Comparison of ENCODE assay signal across 8 cellular contexts in the genomic region with DNA sequence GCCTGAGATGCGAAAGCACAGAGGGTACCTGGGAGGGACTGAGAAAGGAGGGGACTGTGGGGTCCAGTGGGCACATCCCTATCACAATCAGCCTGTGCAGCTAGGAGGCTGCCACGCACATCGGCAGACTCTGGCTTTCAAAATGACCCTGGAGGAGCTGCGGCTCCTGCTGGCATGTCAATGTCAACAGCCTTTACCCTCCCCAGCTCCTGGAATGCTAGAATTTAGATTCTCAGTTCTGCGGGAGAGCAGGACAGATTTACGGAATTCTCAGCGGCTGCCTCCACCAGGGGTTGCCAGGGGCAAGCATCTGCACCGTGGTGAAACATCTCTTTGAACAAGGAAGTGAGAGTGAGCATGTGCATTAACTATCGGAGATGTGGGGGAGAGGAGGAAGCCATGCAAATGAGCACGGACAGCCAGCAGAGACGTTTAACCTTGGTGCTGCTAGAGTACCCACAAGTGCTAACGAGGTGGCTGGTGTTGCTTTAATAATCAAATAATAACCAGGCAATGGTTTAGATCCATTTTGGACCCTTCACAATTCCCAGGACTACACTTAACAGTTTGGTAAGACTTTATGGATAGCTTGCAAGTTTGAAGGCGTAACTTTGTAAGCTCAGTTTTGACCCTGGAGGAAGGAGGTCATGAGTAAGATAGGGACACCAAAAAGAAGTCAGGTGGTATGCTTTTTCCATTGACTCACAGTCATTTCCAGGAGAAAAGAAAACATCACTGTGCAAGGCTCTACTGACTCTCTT. TPM values are rescaled to one million over a fixed set of nuclear protein-coding genes. Genes with fewer than 3 reads are reported as not detected.
DNase-seq lines count a peak whose midpoint lies in the region; ATAC-seq and TF ChIP-seq lines count a peak whose summit lies in the region.

No MANE protein-coding gene starts in this region.

- H3K4me3 Mint-ChIP-seq in activated T-cell treated with anti-CD3 and anti-CD28 coated beads, Interleukin-2, amount 50 U/mL, for 4 hours = peak overlapping the region; percentile 80

- no peaks in the 10 kb centered on the region for H3K27me3 Mint-ChIP-seq in activated T-cell treated with anti-CD3 and anti-CD28 coated beads, Interleukin-2, amount 50 U/mL, for 4 hours (ENCODE audit: low read depth)

- peaks cover 5% of the 10 kb centered on the region for H3K36me3 Mint-ChIP-seq in activated T-cell treated with anti-CD3 and anti-CD28 coated beads, Interleukin-2, amount 50 U/mL, for 4 hours (ENCODE audit: insufficient read depth)

- intact Hi-C loops in left ventricle myocardium superior (cut with micrococcal nuclease) = no loop called here

- H3K9me3 Mint-ChIP-seq in activated T-cell treated with anti-CD3 and anti-CD28 coated beads, Interleukin-2, amount 50 U/mL, for 4 hours = peaks cover 4% of the 10 kb centered on the region

- no peak for TF ChIP-seq POLR2A in erythroblast (IDR thresholded peaks at IDR 0.05; ENCODE audit: low read length)

- H3K4me1 Mint-ChIP-seq in activated T-cell treated with anti-CD3 and anti-CD28 coated beads, Interleukin-2, amount 50 U/mL, for 4 hours (ENCODE audit: low read depth) = peaks cover 48% of the 10 kb centered on the region

- peak; percentile 22 for DNase-seq in NCI-H2227 (lab: John Stamatoyannopoulos, UW; ENCODE audit: unreplicated experiment)
- peak; percentile 17 for DNase-seq in activated T-cell treated with anti-CD3 and anti-CD28 coated beads, Interleukin-2, amount 50 U/mL, for 4 hours
- peak; percentile 36 for DNase-seq in left ventricle myocardium superior
- peak; percentile 31 to 44 for DNase-seq in stimulated activated CD4-positive, alpha-beta T cell treated with anti-CD3 and anti-CD28 coated beads, Interleukin-12 subunit alpha, Interleukin-12 subunit beta, amount 100 ng/mL, for 24 hours (ENCODE audit: low read depth in 2 of 2)
- no peak for DNase-seq in T1000 (lab: John Stamatoyannopoulos, UW)
- DNase-seq in erythroblast (lab: John Stamatoyannopoulos, UW) = no peak

- peak; percentile 29; the same call in 1 of the 3 replicates for TF ChIP-seq CTCF in GM12872 (IDR thresholded peaks at IDR 0.05; ENCODE audit: insufficient read depth, low read depth, low read length)

- peak; percentile 92 for ATAC-seq in GM21786 (IDR thresholded peaks at IDR 0.05; ENCODE audit: unreplicated experiment)
- ATAC-seq in activated T-cell treated with anti-CD3 and anti-CD28 coated beads, Interleukin-2, amount 50 U/mL, for 4 hours = peak; percentile 89 to 91
- peak; percentile 77 for ATAC-seq in left ventricle myocardium superior

RNA-seq across cellular contexts. Expression of gene XYLT1, which starts 54.1 kb away (rescaled TPM):
- total RNA-seq in activated T-cell treated with anti-CD3 and anti-CD28 coated beads, Interleukin-2, amount 50 U/mL, for 4 hours = 1 to 10 TPM; 1.9 to 3.1 (median 2.3) TPM
- 1.6 TPM for total RNA-seq in left ventricle myocardium superior

Comparison
In these comparisons a context has a peak if more than half of its experiments do, and no peak if none do; other contexts are left out.
1. DNase-seq: peak in NCI-H2227 (single experiment), activated T-cell treated with anti-CD3 and anti-CD28 coated beads, Interleukin-2, amount 50 U/mL, for 4 hours (single experiment), left ventricle myocardium superior (single experiment) and stimulated activated CD4-positive, alpha-beta T cell treated with anti-CD3 and anti-CD28 coated beads, Interleukin-12 subunit alpha, Interleukin-12 subunit beta, amount 100 ng/mL, for 24 hours (2 of 2); none in T1000 (single experiment) and erythroblast (0 of 2).
2. Peak in every context shown above with its lines, with median percentiles within 50 percentile points of each other: ATAC-seq.